In genomic region chr18:24071779-24072178, GRCh38 we compare ENCODE assay signal across 20 cellular contexts. TPM values are rescaled to one million over a fixed set of nuclear protein-coding genes. Genes with fewer than 3 reads are reported as not detected.
DNase-seq lines count a peak whose midpoint lies in the region; ATAC-seq and TF ChIP-seq lines count a peak whose summit lies in the region.
"Had no signal": no experiment of that assay in that cellular context is flagged by ENCODE, and none has a peak within 500 bp of the region (broad histone marks: within the 10 kb centered on the region; RNA-seq: fewer than 3 reads in every experiment).

No MANE protein-coding gene starts in this region.

- POLR2A ChIA-PET in PC-3 (lab: Charles Lee; ENCODE audit: unreplicated experiment), result interaction anchor here (0.5 to 0.7 kb wide), 2 partner anchors 56 to 1139 kb away, joined by 3 to 6 read pairs; partner anchors contain the start of gene RBBP8

- CTCF ChIA-PET in PC-3 (lab: Charles Lee), result interaction anchor here (0.7 kb wide), 1 partner anchor 20 kb away, joined by 4 read pairs; no protein-coding TSS in a partner anchor

- DNase-seq in NCI-H510A treated with DMSO at 0.1 percent for 48 hours (lab: John Stamatoyannopoulos, UW) (peak; percentile 33), NCI-H510A (lab: John Stamatoyannopoulos, UW) (no peak), DMS53 (lab: John Stamatoyannopoulos, UW) (peak; percentile 88), NCI-H146 treated with DMSO at 0.1 percent for 48 hours (lab: John Stamatoyannopoulos, UW; ENCODE audit: unreplicated experiment) (peak; percentile 36), PC-3 (peak; percentile 54), GM23248 (no peak), DMS 273 (lab: John Stamatoyannopoulos, UW; ENCODE audit: unreplicated experiment) (no peak)
- DNase-seq in stimulated activated CD4-positive, alpha-beta T cell treated with anti-CD3 and anti-CD28 coated beads, Interleukin-1b, Interleukin-23, amount 100 ng/mL, for 48 hours, result no peak
- DNase-seq: CD4-positive, CD25-positive, alpha-beta regulatory T cell; DND-41; Karpas-422; NCI-H1105; NCI-H1694 treated with DMSO at 0.1 percent for 48 hours; NCI-H2171; NCI-H226; NCI-H524 treated with DMSO at 0.1 percent for 48 hours; PC-9; T-cell had no signal

- H3F3A ChIP-seq in PC-3 (ENCODE audit: low read length, unreplicated experiment) (no peaks in the 10 kb centered on the region), GM23248 (ENCODE audit: insufficient read depth) (peaks cover 12% of the 10 kb centered on the region)

- H3K4me1 ChIP-seq in PC-3 (ENCODE audit: insufficient read depth, low read length) (peaks cover 20% of the 10 kb centered on the region), GM23248 (ENCODE audit: insufficient read depth) (peaks cover 5% of the 10 kb centered on the region; the same call in 1 of the 2 replicates)

- no peak overlapping the region for H2AFZ ChIP-seq in PC-3 (ENCODE audit: low read length)
- no peak overlapping the region for H2AFZ ChIP-seq in GM23248
- H2AFZ ChIP-seq: PC-9 had no signal

- H3K4me3 ChIP-seq in PC-3 (ENCODE audit: low read length) (no peak overlapping the region), GM23248 (no peak overlapping the region)
- H3K4me3 ChIP-seq: BLaER1, PC-9 had no signal

- H3K9ac ChIP-seq in PC-3 (ENCODE audit: low read length) (no peak overlapping the region), GM23248 (no peak overlapping the region)
- H3K9ac ChIP-seq: BLaER1 had no signal

- H3K27ac ChIP-seq in PC-3 (ENCODE audit: low read length) (peak overlapping the region; percentile 32), GM23248 (no peak overlapping the region)
- H3K27ac ChIP-seq: BLaER1, PC-9 had no signal

- in situ Hi-C loops in GM23248 (cut with MboI), result no loop called here

- no TSS peak for BruUV-seq in PC-3 (replicated peaks; lab: Mats Ljungman, UMichigan)

- ATAC-seq in PC-3, result peak; percentile 73
- ATAC-seq: Right ventricle myocardium inferior, T-cell had no signal

- no peaks in the 10 kb centered on the region for H3K9me2 ChIP-seq in PC-3 (replicated peaks; ENCODE audit: low read length)
- H3K9me2 ChIP-seq in GM23248 (ENCODE audit: insufficient read depth), result no peaks in the 10 kb centered on the region

- H3K4me2 ChIP-seq in PC-3 (ENCODE audit: low read length) (no peak overlapping the region), GM23248 (ENCODE audit: unreplicated experiment) (no peak overlapping the region)
- H3K4me2 ChIP-seq: BLaER1, PC-9 had no signal

- H3K79me2 ChIP-seq in PC-3 (ENCODE audit: low read length), result no peaks in the 10 kb centered on the region
- H3K79me2 ChIP-seq in GM23248 (ENCODE audit: insufficient read depth), result no peaks in the 10 kb centered on the region

- no peaks in the 10 kb centered on the region for H3K9me3 ChIP-seq in PC-3 (ENCODE audit: low read length)
- H3K9me3 ChIP-seq in GM23248 (ENCODE audit: low read depth), result no peaks in the 10 kb centered on the region

- TF ChIP-seq CTCF in PC-3 (conservative IDR thresholded peaks at IDR 0.05; ENCODE audit: low read depth, low read length), result no peak

- H3K27me3 ChIP-seq in PC-3 (ENCODE audit: low read length) (no peaks in the 10 kb centered on the region), GM23248 (replicated peaks; ENCODE audit: insufficient read depth) (no peaks in the 10 kb centered on the region)
- H3K27me3 ChIP-seq: BLaER1 had no signal

- intact Hi-C loops in PC-3 (cut with micrococcal nuclease), result no loop called here

- H3K36me3 ChIP-seq in PC-3 (ENCODE audit: low read depth, low read length) (no peaks in the 10 kb centered on the region), GM23248 (ENCODE audit: low read depth) (peaks cover 9% of the 10 kb centered on the region)

- H4K20me1 ChIP-seq in PC-3 (ENCODE audit: low read length), result no peaks in the 10 kb centered on the region
- no peaks in the 10 kb centered on the region for H4K20me1 ChIP-seq in GM23248 (ENCODE audit: insufficient read depth)

RNA-seq across cellular contexts. Expression of gene TTC39C, which starts 57.2 kb away (rescaled TPM):
- total RNA-seq in PC-3 (2014; rRNA removed), result 24.7 and 26.3 TPM in 2 replicates
- 24.3 and 24.4 TPM in 2 replicates for total RNA-seq in GM23248 (2014; rRNA removed; shearing (Covaris generic))
- polyA plus RNA-seq in GM23248 (2016; fragmentation: Nextera tagmentation; extraction: Ambion mirVana), result 15.7 and 17.3 TPM in 2 replicates

Comparison
In these comparisons a context has a peak if more than half of its experiments do, and no peak if none do; other contexts are left out.
1. DNase-seq: peak in NCI-H510A treated with DMSO at 0.1 percent for 48 hours (single experiment), DMS53 (single experiment), NCI-H146 treated with DMSO at 0.1 percent for 48 hours (single experiment) and PC-3 (single experiment); none in NCI-H510A (single experiment), stimulated activated CD4-positive, alpha-beta T cell treated with anti-CD3 and anti-CD28 coated beads, Interleukin-1b, Interleukin-23, amount 100 ng/mL, for 48 hours (single experiment), GM23248 (single experiment) and DMS 273 (single experiment).